ENCODE assay signal across 1 cellular context in the genomic region with DNA sequence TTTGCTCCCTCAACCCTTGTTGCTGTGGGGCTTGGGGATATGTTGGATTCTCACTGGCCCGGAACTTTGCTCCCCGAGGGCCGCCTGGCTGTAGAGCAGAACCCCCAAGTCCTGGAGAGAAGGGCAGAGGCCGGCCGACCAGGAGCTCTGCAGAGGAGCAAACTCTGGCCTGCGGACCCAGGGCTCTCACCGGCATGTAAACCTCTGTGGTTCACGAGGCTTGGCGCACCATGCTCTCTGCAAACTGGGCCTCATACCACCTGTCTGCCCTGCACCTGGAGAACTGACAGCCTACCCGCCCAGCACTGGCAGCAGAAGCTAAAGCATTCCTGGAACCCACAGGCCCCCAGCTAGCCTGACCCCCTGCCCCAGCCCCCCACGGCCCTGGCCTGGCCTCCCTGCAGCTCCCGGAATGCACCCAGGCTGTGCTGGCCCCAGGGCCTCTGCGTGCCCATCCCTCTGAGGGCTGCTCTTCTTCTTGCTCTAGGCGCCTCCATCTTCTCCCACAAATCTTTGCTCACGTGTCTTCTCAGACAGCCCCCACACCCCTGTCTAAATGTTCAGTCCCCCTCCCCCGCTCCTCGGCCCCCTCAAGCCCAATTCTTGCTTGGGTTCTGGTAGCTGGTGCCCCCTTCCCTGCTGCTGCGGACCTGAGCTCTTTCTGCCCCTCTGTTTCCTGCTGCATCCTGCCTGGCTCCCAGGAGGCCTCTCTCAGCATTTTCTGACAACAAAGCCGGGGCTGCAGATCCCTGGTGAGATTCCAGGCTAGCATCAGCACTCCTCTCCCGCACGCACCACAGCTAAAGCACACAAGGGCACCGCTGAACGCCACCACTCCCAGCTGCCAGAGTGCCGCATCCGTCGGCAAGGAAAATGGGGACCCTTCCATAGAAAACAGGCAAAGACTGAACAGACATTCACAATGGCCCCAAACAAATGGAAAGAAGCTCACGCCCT.
TF ChIP-seq lines count a peak whose summit lies in the region.

No MANE protein-coding gene starts in this region.

TF ChIP-seq in GM23338, 12 proteins besides CTCF, POLR2A, EP300 and RAD21:
- no peak for TF ChIP-seq EZH2phosphoT487 (IDR thresholded peaks at IDR 0.05; ENCODE audit: unreplicated experiment)
- no peak for TF ChIP-seq CREB1 (CRISPR knock-in tag; IDR thresholded peaks at IDR 0.05; ENCODE audit: low read depth)
- TF ChIP-seq POLR2AphosphoS5 (IDR thresholded peaks at IDR 0.05; ENCODE audit: low read depth), result no peak
- no peak for TF ChIP-seq EZH2 (IDR thresholded peaks at IDR 0.05; ENCODE audit: low read depth, unreplicated experiment)
- TF ChIP-seq, protein P1, sequence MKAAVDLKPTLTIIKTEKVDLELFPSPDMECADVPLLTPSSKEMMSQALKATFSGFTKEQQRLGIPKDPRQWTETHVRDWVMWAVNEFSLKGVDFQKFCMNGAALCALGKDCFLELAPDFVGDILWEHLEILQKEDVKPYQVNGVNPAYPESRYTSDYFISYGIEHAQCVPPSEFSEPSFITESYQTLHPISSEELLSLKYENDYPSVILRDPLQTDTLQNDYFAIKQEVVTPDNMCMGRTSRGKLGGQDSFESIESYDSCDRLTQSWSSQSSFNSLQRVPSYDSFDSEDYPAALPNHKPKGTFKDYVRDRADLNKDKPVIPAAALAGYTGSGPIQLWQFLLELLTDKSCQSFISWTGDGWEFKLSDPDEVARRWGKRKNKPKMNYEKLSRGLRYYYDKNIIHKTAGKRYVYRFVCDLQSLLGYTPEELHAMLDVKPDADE (IDR thresholded peaks at IDR 0.05), result no peak
- TF ChIP-seq STAT1 (IDR thresholded peaks at IDR 0.05; ENCODE audit: unreplicated experiment), result no peak
